8 cellular contexts compared by ENCODE assay signal in the genomic region with DNA sequence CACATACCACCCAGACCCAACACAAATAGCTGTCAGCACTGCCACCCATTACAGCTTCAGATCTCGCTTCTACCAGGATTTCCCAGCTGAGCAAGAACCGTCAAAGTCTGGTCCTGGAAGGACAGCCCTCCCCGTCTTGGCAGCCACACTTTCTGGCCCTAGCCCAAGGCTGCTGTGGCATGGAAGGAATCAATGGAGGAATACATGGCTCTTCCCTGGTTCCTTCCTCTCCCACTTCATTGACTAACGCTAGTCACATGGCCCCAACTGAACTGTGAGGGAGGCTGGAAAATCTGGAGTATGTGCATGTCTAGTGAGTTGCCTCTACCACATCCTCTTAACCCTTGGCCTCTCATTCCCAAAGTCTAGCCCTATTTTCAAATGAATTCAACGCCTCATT. TPM values are rescaled to one million over a fixed set of nuclear protein-coding genes. Genes with fewer than 3 reads are reported as not detected.
DNase-seq lines count a peak whose midpoint lies in the region; FAIRE-seq and TF ChIP-seq lines count a peak whose summit lies in the region.
"Not testable (repeated sequence)": the region's sequence is repeated elsewhere in the genome, so short reads cannot be mapped to it uniquely, and the experiment has no call there.
"Had no signal": no experiment of that assay in that cellular context is flagged by ENCODE, and none has a peak within 500 bp of the region (broad histone marks: within the 10 kb centered on the region; RNA-seq: fewer than 3 reads in every experiment).

No MANE protein-coding gene starts in this region.

- H3K4me1 ChIP-seq in astrocyte (ENCODE audit: insufficient read depth, low read length) = not testable (repeated sequence)
- H3K4me1 ChIP-seq in esophagus squamous epithelium = peaks cover 6 to 51% (median 11%) of the 10 kb centered on the region in 3 donors
- H3K4me1 ChIP-seq in cardiac muscle cell (ENCODE audit: low read depth) = peaks cover 64% of the 10 kb centered on the region
- H3K4me1 ChIP-seq in stomach smooth muscle (ENCODE audit: control insufficient read depth, insufficient read depth, low read length) = peaks cover 15% of the 10 kb centered on the region

- H3K4me3 Mint-ChIP-seq in astrocyte (ENCODE audit: unreplicated experiment); neural crest cell: not testable (repeated sequence)

- H3K27me3 Mint-ChIP-seq in astrocyte (ENCODE audit: low read depth, unreplicated experiment) = peaks cover 11% of the 10 kb centered on the region
- not testable (repeated sequence) for H3K27me3 Mint-ChIP-seq in neural crest cell (ENCODE audit: low read depth)

- WGBS in esophagus squamous epithelium, 2 donors = 48 to 52% methylated on average over 4 to 5 of the region's 5 CpGs

- H3K79me2 ChIP-seq in astrocyte (ENCODE audit: insufficient read depth, low read length) = not testable (repeated sequence)

- not testable (repeated sequence) for H4K20me1 ChIP-seq in astrocyte (ENCODE audit: insufficient read depth, low read length)

- not testable (repeated sequence) for H3K36me3 Mint-ChIP-seq in astrocyte (ENCODE audit: low read depth, unreplicated experiment); neural crest cell (ENCODE audit: low read depth)

- H3K27me3 ChIP-seq in astrocyte (ENCODE audit: insufficient read depth, low read length); esophagus squamous epithelium; cardiac muscle cell; stomach smooth muscle (ENCODE audit: control insufficient read depth in 1 of 2, insufficient read depth in 2 of 2, low read length in 2 of 2): not testable (repeated sequence)

- H3K27ac ChIP-seq in astrocyte (ENCODE audit: low read depth, low read length) = not testable (repeated sequence)
- H3K27ac ChIP-seq in esophagus squamous epithelium = peak overlapping the region in 3 of 4 donors; percentile 9 to 71 (median 21)
- peak overlapping the region; percentile 95 for H3K27ac ChIP-seq in cardiac muscle cell
- peak overlapping the region; percentile 24 for H3K27ac ChIP-seq in stomach smooth muscle (ENCODE audit: low read length)

- peak overlapping the region; percentile 38 for H3K4me2 ChIP-seq in astrocyte (ENCODE audit: low read length)

- H3K36me3 ChIP-seq in astrocyte (ENCODE audit: insufficient read depth, low read length); esophagus squamous epithelium; cardiac muscle cell; stomach smooth muscle (ENCODE audit: control insufficient read depth in 2 of 2, insufficient read depth in 2 of 2, low read length in 2 of 2): not testable (repeated sequence)

- not testable (repeated sequence) for FAIRE-seq in astrocyte (lab: Jason Lieb, UNC)

- not testable (repeated sequence) for TF ChIP-seq CTCF in astrocyte (IDR thresholded peaks at IDR 0.05; ENCODE audit: insufficient read depth, low read depth, low read length); esophagus squamous epithelium (IDR thresholded peaks at IDR 0.05); cardiac muscle cell (IDR thresholded peaks at IDR 0.05; ENCODE audit: low read depth, low read length); neural crest cell (conservative IDR thresholded peaks at IDR 0.05)

- not testable (repeated sequence) for H3K9me3 ChIP-seq in astrocyte (ENCODE audit: insufficient read depth, low read depth, low read length); esophagus squamous epithelium; cardiac muscle cell (ENCODE audit: low read depth); stomach smooth muscle (ENCODE audit: control insufficient read depth in 2 of 2, low read length in 2 of 2)

- intact Hi-C loops in esophagus squamous epithelium (cut with DNase I) = not testable (repeated sequence)

- H3K4me3 ChIP-seq in astrocyte (ENCODE audit: insufficient read depth, low read depth, low read length); esophagus squamous epithelium; cardiac muscle cell; stomach smooth muscle (ENCODE audit: low read length in 2 of 2): not testable (repeated sequence)

- peak; percentile 6 for DNase-seq in EH (ENCODE audit: low read depth)
- peak; percentile 76 for DNase-seq in M059J (ENCODE audit: low read depth)
- peak; percentile 77 for DNase-seq in astrocyte (ENCODE audit: low read depth)
- DNase-seq in esophagus squamous epithelium (lab: John Stamatoyannopoulos, UW); neural crest cell (ENCODE audit: low read depth, low spot score): not testable (repeated sequence)
- peak in 1 of 2 donors; percentile 24 for DNase-seq in cardiac muscle cell (ENCODE audit: low read depth in 1 of 2, low spot score in 1 of 2)

- H3K27ac Mint-ChIP-seq in astrocyte (ENCODE audit: unreplicated experiment) = peak overlapping the region; percentile 43
- peak overlapping the region; percentile 51 for H3K27ac Mint-ChIP-seq in neural crest cell (ENCODE audit: unreplicated experiment)

- H3K9ac ChIP-seq in astrocyte (ENCODE audit: low read length); stomach smooth muscle (ENCODE audit: low read length in 2 of 2): not testable (repeated sequence)

- not testable (repeated sequence) for TF ChIP-seq POLR2A in esophagus squamous epithelium (IDR thresholded peaks at IDR 0.05)

- H3K4me1 Mint-ChIP-seq in astrocyte (ENCODE audit: low read depth, unreplicated experiment) (peaks cover 19% of the 10 kb centered on the region), neural crest cell (peaks cover 46% of the 10 kb centered on the region)

- H3K9me3 Mint-ChIP-seq in astrocyte (ENCODE audit: unreplicated experiment); neural crest cell: not testable (repeated sequence)

- H2AFZ ChIP-seq in astrocyte (ENCODE audit: low read depth, low read length) = not testable (repeated sequence)

RNA-seq across cellular contexts. Expression of a gene that starts 18.5 kb away (rescaled TPM):
- total RNA-seq in M059J (2014; rRNA removed; shearing (Covaris generic)) = 12.0 and 24.9 TPM in 2 replicates
- 11.7 and 12.7 TPM in 2 replicates for total RNA-seq in astrocyte
- total RNA-seq in esophagus squamous epithelium = 10 to 100 TPM; 42.2 to 60.0 (median 55.4) TPM
- 91.6 and 130 TPM in 2 replicates for total RNA-seq in cardiac muscle cell
- 29.0 and 43.8 TPM in 2 replicates for polyA plus RNA-seq in cardiac muscle cell
- 27.2 TPM in 2 replicates for total RNA-seq in neural crest cell
- polyA plus RNA-seq: CD4-positive, alpha-beta memory T cell had no signal
